ENCODE assay signal across 17 cellular contexts in genomic region chr9:129987941-129988340, GRCh38. TPM values are rescaled to one million over a fixed set of nuclear protein-coding genes. Genes with fewer than 3 reads are reported as not detected.
DNase-seq lines count a peak whose midpoint lies in the region; ATAC-seq and TF ChIP-seq lines count a peak whose summit lies in the region.
"Had no signal": no experiment of that assay in that cellular context is flagged by ENCODE, and none has a peak within 500 bp of the region (broad histone marks: within the 10 kb centered on the region; RNA-seq: fewer than 3 reads in every experiment).

No MANE protein-coding gene starts in this region.

- no peak for TF ChIP-seq CTCF in esophagus muscularis mucosa (IDR thresholded peaks at IDR 0.05)
- no peak for TF ChIP-seq CTCF in transverse colon (IDR thresholded peaks at IDR 0.05)
- no peak for TF ChIP-seq CTCF in right atrium auricular region (IDR thresholded peaks at IDR 0.05)
- TF ChIP-seq CTCF in WERI-Rb-1 (IDR thresholded peaks at IDR 0.05; ENCODE audit: low read depth, low read length): no peak

- DNase-seq in activated naive CD4-positive, alpha-beta T cell treated with anti-CD3 and anti-CD28 coated beads, Interleukin-2, amount 10 ng/mL, durations not matched to agents 7 days and 5 days: no peak
- DNase-seq in activated naive CD4-positive, alpha-beta T cell treated with anti-CD3 and anti-CD28 coated beads, Interleukin-2, amount 50 U/mL, for 16 hours: no peak
- no peak for DNase-seq in T-helper 17 cell
- no peak for DNase-seq in esophagus muscularis mucosa (ENCODE audit: extremely low spot score)
- DNase-seq in transverse colon: no peak
- DNase-seq in NCI-H2081 (lab: John Stamatoyannopoulos, UW): no peak
- no peak for DNase-seq in right atrium auricular region (ENCODE audit: low spot score)
- DNase-seq in WERI-Rb-1: no peak
- DNase-seq: adrenal gland, EL, heart left ventricle, mesendoderm, NCI-H1105 treated with DMSO at 0.1 percent for 48 hours, NCI-H2171, stomach had no signal

- in situ Hi-C loops in transverse colon (cut with MboI; ENCODE audit: low pct_ligation_motif_present in 1 of 4, low pct_unique_long_range_greater_than_20kb in 1 of 4, low sequenced_read_pairs in 3 of 4): no loop called here

- CTCF ChIA-PET in activated naive CD4-positive, alpha-beta T cell treated with anti-CD3 and anti-CD28 coated beads, Interleukin-2, amount 10 ng/mL, durations not matched to agents 7 days and 5 days (lab: Charles Lee): interaction anchor here (1.0 kb wide), 1 partner anchor 51 kb away, joined by 3 read pairs; no protein-coding TSS in a partner anchor

- peaks cover 64% of the 10 kb centered on the region for H3K4me1 Mint-ChIP-seq in activated naive CD4-positive, alpha-beta T cell treated with anti-CD3 and anti-CD28 coated beads, Interleukin-2, amount 10 ng/mL, durations not matched to agents 7 days and 5 days
- peaks cover 48% of the 10 kb centered on the region for H3K4me1 Mint-ChIP-seq in T-helper 17 cell
- H3K4me1 Mint-ChIP-seq: neural progenitor cell had no signal

- H3K4me3 ChIP-seq in esophagus muscularis mucosa (no peak overlapping the region), transverse colon (no peak overlapping the region), right atrium auricular region (no peak overlapping the region), WERI-Rb-1 (ENCODE audit: low read depth, low read length) (no peak overlapping the region)
- H3K4me3 ChIP-seq: adrenal gland, heart left ventricle, neural progenitor cell, stomach, vagina had no signal

- H3K36me3 Mint-ChIP-seq in activated naive CD4-positive, alpha-beta T cell treated with anti-CD3 and anti-CD28 coated beads, Interleukin-2, amount 10 ng/mL, durations not matched to agents 7 days and 5 days: peaks cover 45% of the 10 kb centered on the region
- H3K36me3 Mint-ChIP-seq in T-helper 17 cell (ENCODE audit: low read depth): peaks cover 10% of the 10 kb centered on the region

- H3K27me3 ChIP-seq in esophagus muscularis mucosa (no peaks in the 10 kb centered on the region), transverse colon (no peaks in the 10 kb centered on the region), right atrium auricular region (no peaks in the 10 kb centered on the region), WERI-Rb-1 (ENCODE audit: insufficient read depth, low read depth, severe bottlenecking) (no peaks in the 10 kb centered on the region)
- H3K27me3 ChIP-seq: adrenal gland, heart left ventricle, neural progenitor cell, stomach, vagina had no signal

- no peaks in the 10 kb centered on the region for H3K9me3 Mint-ChIP-seq in activated naive CD4-positive, alpha-beta T cell treated with anti-CD3 and anti-CD28 coated beads, Interleukin-2, amount 10 ng/mL, durations not matched to agents 7 days and 5 days

- ATAC-seq in T-helper 17 cell: no peak
- ATAC-seq: heart left ventricle had no signal

- peak overlapping the region; percentile 58 for H3K27ac Mint-ChIP-seq in activated naive CD4-positive, alpha-beta T cell treated with anti-CD3 and anti-CD28 coated beads, Interleukin-2, amount 10 ng/mL, durations not matched to agents 7 days and 5 days
- peak overlapping the region; percentile 93 for H3K27ac Mint-ChIP-seq in T-helper 17 cell
- H3K27ac Mint-ChIP-seq: neural progenitor cell had no signal

- intact Hi-C loops in esophagus muscularis mucosa (cut with DNase I): no loop called here
- intact Hi-C loops in transverse colon (cut with DNase I; ENCODE audit: low total_unique reads): no loop called here

- TF ChIP-seq EP300 in esophagus muscularis mucosa (IDR thresholded peaks at IDR 0.05): no peak
- TF ChIP-seq EP300 in transverse colon (IDR thresholded peaks at IDR 0.05; ENCODE audit: low read depth): no peak

- peaks cover 0 to 5% (median 0%) of the 10 kb centered on the region in 4 donors for H3K36me3 ChIP-seq in esophagus muscularis mucosa
- H3K36me3 ChIP-seq in transverse colon: no peaks in the 10 kb centered on the region
- H3K36me3 ChIP-seq in right atrium auricular region: no peaks in the 10 kb centered on the region
- no peaks in the 10 kb centered on the region; the same call in none of the 2 replicates for H3K36me3 ChIP-seq in WERI-Rb-1
- H3K36me3 ChIP-seq: adrenal gland, neural progenitor cell, vagina had no signal

- no peaks in the 10 kb centered on the region for H3K27me3 Mint-ChIP-seq in activated naive CD4-positive, alpha-beta T cell treated with anti-CD3 and anti-CD28 coated beads, Interleukin-2, amount 10 ng/mL, durations not matched to agents 7 days and 5 days
- no peaks in the 10 kb centered on the region for H3K27me3 Mint-ChIP-seq in T-helper 17 cell

- H3K27ac ChIP-seq in esophagus muscularis mucosa (replicated peaks in 1 of 4): peak overlapping the region in 3 of 4 donors; percentile 60 to 81 (median 71)
- H3K27ac ChIP-seq in transverse colon: peak overlapping the region; percentile 19 to 81 (median 75)
- no peak overlapping the region for H3K27ac ChIP-seq in right atrium auricular region
- no peak overlapping the region for H3K27ac ChIP-seq in WERI-Rb-1
- H3K27ac ChIP-seq: adrenal gland, neural progenitor cell, vagina had no signal

- H3K9me3 ChIP-seq in T-helper 17 cell (ENCODE audit: control insufficient read depth, low read length, poor library complexity, severe bottlenecking) (no peaks in the 10 kb centered on the region), esophagus muscularis mucosa (no peaks in the 10 kb centered on the region), transverse colon (no peaks in the 10 kb centered on the region), right atrium auricular region (no peaks in the 10 kb centered on the region), WERI-Rb-1 (ENCODE audit: severe bottlenecking) (peaks cover 3% of the 10 kb centered on the region)
- H3K9me3 ChIP-seq: adrenal gland, heart left ventricle, stomach, vagina had no signal

- H3K4me3 Mint-ChIP-seq in activated naive CD4-positive, alpha-beta T cell treated with anti-CD3 and anti-CD28 coated beads, Interleukin-2, amount 10 ng/mL, durations not matched to agents 7 days and 5 days: no peak overlapping the region
- H3K4me3 Mint-ChIP-seq in T-helper 17 cell: peak overlapping the region; percentile 31
- H3K4me3 Mint-ChIP-seq: neural progenitor cell had no signal

- no peak for TF ChIP-seq POLR2A in esophagus muscularis mucosa (IDR thresholded peaks at IDR 0.05; ENCODE audit: low read depth)
- TF ChIP-seq POLR2A in transverse colon (IDR thresholded peaks at IDR 0.05): no peak

- WGBS in esophagus muscularis mucosa: 84% methylated on average over 1 of the region's 1 CpG
- WGBS in transverse colon (ENCODE audit: low coverage in 1 of 2), 2 donors: 78 to 92% methylated on average over 1 of the region's 1 CpG

- H3K4me1 ChIP-seq in esophagus muscularis mucosa: peaks cover 0 to 82% (median 74%) of the 10 kb centered on the region in 4 donors
- peaks cover 11 to 25% (median 19%) of the 10 kb centered on the region in 4 donors for H3K4me1 ChIP-seq in transverse colon
- peaks cover 0 to 18% of the 10 kb centered on the region in 2 donors for H3K4me1 ChIP-seq in right atrium auricular region
- H3K4me1 ChIP-seq: neural progenitor cell had no signal

RNA-seq across cellular contexts. Expression of gene FNBP1, which starts 55.0 kb away (rescaled TPM):
- total RNA-seq in T-helper 17 cell: 100 to 1,000 TPM; 219 to 221 TPM
- 100 to 1,000 TPM; 177 to 317 (median 254) TPM for total RNA-seq in esophagus muscularis mucosa
- 100 to 1,000 TPM in 1 of 4 donors, 10 to 100 TPM in 3; 38.5 to 114 (median 62.9) TPM for total RNA-seq in transverse colon
- 10 to 100 TPM; 18.0 to 24.1 TPM for total RNA-seq in right atrium auricular region

Comparison
In these comparisons a context has a peak if more than half of its experiments do, and no peak if none do; other contexts are left out.
1. H3K27ac ChIP-seq: peak in esophagus muscularis mucosa (3 of 4) and transverse colon (4 of 4); none in right atrium auricular region (0 of 2) and WERI-Rb-1 (single experiment).